ENCODE assay signal across 1 cellular context in the genomic region with DNA sequence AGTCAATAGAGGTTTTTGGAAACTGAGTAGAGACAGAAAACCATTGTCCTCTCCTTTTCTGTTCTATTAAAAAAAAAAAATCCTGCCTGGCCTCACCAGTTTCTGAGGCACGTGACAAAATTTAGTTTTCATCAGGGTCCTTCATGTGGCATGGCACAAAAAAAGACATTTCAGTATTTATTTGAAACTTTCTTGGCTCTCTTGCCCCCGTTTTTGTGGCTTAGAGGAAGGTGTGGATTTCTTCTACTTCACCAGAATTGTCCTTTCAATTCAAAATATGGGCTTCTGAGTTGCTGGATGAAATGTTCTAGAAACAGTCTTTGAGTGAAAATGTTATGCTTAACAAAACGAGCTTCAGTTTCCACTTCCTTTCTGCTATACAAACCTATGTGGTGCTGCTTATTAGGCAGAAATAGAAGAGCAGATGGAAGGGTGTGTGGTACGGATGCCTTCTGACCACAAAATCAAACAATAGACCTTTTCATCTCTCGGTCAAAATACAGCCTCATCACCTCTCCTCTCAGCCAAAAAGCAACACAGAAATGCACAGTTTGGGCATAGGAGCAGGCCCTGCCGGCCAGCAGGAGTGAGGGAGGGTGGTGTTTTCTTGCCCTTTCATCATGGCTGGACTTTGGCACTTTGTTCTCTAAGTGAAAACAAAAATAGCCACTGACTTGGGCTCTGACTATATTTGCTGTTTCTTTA.
TF ChIP-seq lines count a peak whose summit lies in the region.

No MANE protein-coding gene starts in this region.

TF ChIP-seq in SK-N-SH treated with all-trans-retinoic acid at 6 μM for 48 hours, 23 proteins besides CTCF, POLR2A, EP300 and RAD21 (continued from another document):
- TF ChIP-seq, protein P1, sequence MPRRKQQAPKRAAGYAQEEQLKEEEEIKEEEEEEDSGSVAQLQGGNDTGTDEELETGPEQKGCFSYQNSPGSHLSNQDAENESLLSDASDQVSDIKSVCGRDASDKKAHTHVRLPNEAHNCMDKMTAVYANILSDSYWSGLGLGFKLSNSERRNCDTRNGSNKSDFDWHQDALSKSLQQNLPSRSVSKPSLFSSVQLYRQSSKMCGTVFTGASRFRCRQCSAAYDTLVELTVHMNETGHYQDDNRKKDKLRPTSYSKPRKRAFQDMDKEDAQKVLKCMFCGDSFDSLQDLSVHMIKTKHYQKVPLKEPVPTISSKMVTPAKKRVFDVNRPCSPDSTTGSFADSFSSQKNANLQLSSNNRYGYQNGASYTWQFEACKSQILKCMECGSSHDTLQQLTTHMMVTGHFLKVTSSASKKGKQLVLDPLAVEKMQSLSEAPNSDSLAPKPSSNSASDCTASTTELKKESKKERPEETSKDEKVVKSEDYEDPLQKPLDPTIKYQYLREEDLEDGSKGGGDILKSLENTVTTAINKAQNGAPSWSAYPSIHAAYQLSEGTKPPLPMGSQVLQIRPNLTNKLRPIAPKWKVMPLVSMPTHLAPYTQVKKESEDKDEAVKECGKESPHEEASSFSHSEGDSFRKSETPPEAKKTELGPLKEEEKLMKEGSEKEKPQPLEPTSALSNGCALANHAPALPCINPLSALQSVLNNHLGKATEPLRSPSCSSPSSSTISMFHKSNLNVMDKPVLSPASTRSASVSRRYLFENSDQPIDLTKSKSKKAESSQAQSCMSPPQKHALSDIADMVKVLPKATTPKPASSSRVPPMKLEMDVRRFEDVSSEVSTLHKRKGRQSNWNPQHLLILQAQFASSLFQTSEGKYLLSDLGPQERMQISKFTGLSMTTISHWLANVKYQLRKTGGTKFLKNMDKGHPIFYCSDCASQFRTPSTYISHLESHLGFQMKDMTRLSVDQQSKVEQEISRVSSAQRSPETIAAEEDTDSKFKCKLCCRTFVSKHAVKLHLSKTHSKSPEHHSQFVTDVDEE (CRISPR knock-in tag; IDR thresholded peaks at IDR 0.05): no peak
- TF ChIP-seq ZFP3 (CRISPR knock-in tag; IDR thresholded peaks at IDR 0.05) (no peak), BACH2 (CRISPR knock-in tag; IDR thresholded peaks at IDR 0.05; ENCODE audit: borderline replicate concordance) (no peak), ZNF8 (CRISPR knock-in tag; IDR thresholded peaks at IDR 0.05) (no peak), ZFP30 (CRISPR knock-in tag; IDR thresholded peaks at IDR 0.05) (no peak), ESRRG (CRISPR knock-in tag; IDR thresholded peaks at IDR 0.05) (no peak), RARB (CRISPR knock-in tag; IDR thresholded peaks at IDR 0.05) (no peak)
- TF ChIP-seq, protein P2, sequence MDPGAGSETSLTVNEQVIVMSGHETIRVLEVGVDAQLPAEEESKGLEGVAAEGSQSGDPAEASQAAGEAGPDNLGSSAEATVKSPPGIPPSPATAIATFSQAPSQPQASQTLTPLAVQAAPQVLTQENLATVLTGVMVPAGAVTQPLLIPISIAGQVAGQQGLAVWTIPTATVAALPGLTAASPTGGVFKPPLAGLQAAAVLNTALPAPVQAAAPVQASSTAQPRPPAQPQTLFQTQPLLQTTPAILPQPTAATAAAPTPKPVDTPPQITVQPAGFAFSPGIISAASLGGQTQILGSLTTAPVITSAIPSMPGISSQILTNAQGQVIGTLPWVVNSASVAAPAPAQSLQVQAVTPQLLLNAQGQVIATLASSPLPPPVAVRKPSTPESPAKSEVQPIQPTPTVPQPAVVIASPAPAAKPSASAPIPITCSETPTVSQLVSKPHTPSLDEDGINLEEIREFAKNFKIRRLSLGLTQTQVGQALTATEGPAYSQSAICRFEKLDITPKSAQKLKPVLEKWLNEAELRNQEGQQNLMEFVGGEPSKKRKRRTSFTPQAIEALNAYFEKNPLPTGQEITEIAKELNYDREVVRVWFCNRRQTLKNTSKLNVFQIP (CRISPR knock-in tag; IDR thresholded peaks at IDR 0.05; ENCODE audit: borderline replicate concordance, low read depth): no peak
